In genomic region chr12:48390026-48390425, GRCh38 we compare ENCODE assay signal across 28 cellular contexts.
"Had no signal": no experiment of that assay in that cellular context is flagged by ENCODE, and none has a peak within 500 bp of the region (broad histone marks: within the 10 kb centered on the region; RNA-seq: fewer than 3 reads in every experiment).

No MANE protein-coding gene starts in this region.

- H3K27me3 Mint-ChIP-seq: activated naive CD4-positive, alpha-beta T cell treated with anti-CD3 and anti-CD28 coated beads, Interleukin-2, amount 50 U/mL, for 24 hours had no signal

- H3K4me3 Mint-ChIP-seq: activated CD4-positive, alpha-beta memory T cell treated with anti-CD3 and anti-CD28 coated beads, Interleukin-2, amount 10 ng/mL, durations not matched to agents 7 days and 5 days; activated CD4-positive, alpha-beta T cell treated with anti-CD3 and anti-CD28 coated beads, Interleukin-2, amount 10 ng/mL, durations not matched to agents 7 days and 5 days; activated naive CD4-positive, alpha-beta T cell treated with anti-CD3 and anti-CD28 coated beads, Interleukin-2, amount 50 U/mL, for 24 hours; activated naive CD8-positive, alpha-beta T cell treated with anti-CD3 and anti-CD28 coated beads, Interleukin-2, amount 50 U/mL, for 24 hours; dendritic cell treated with granulocyte-macrophage colony-stimulating factor and Interleukin-4, amounts not matched to agents 40 ng/mL and 50 ng/mL, for 4 days; natural killer cell treated with Interleukin-12 subunit alpha and Interleukin-12 subunit beta and Interleukin-15 and Interleukin-18, amount 100 ng/mL, for 72 hours; stimulated activated naive B cell treated with anti-CD40 and anti-IgM and Interleukin-4, amounts not matched to agents 10 μg/mL and 1 μg/mL and 100 μg/mL, for 72 hours had no signal

- H3K27me3 ChIP-seq: body of pancreas, esophagus squamous epithelium, left lung, sigmoid colon, stomach, thyroid gland, upper lobe of left lung, vagina had no signal

- H3K4me3 ChIP-seq: body of pancreas, esophagus squamous epithelium, left lung, mucosa of descending colon, sigmoid colon, stomach, thyroid gland, upper lobe of left lung, vagina had no signal

- H3K9me3 ChIP-seq: body of pancreas, esophagus squamous epithelium, left lung, mucosa of descending colon, sigmoid colon, stomach, thyroid gland, upper lobe of left lung, vagina had no signal

- H3K27ac ChIP-seq: body of pancreas, esophagus squamous epithelium, left lung, stomach, thyroid gland, upper lobe of left lung, vagina, WERI-Rb-1 had no signal

- H3K36me3 ChIP-seq: esophagus squamous epithelium, left lung, sigmoid colon, stomach, thyroid gland, upper lobe of left lung, vagina, WERI-Rb-1 had no signal

- ATAC-seq: activated CD4-positive, CD25-positive, alpha-beta regulatory T cell treated with anti-CD3 and anti-CD28 coated beads, Interleukin-2, amount 50 U/mL, for 24 hours; activated naive CD8-positive, alpha-beta T cell treated with anti-CD3 and anti-CD28 coated beads, Interleukin-2, amount 50 U/mL, for 24 hours; body of pancreas; mucosa of descending colon; natural killer cell treated with Interleukin-12 subunit alpha and Interleukin-12 subunit beta and Interleukin-15 and Interleukin-18, amount 100 ng/mL, for 72 hours; stimulated activated naive B cell treated with anti-CD40 and anti-IgM and Interleukin-4, amounts not matched to agents 10 μg/mL and 1 μg/mL and 100 μg/mL, for 72 hours had no signal

- H3K9me3 Mint-ChIP-seq: activated CD4-positive, alpha-beta memory T cell treated with anti-CD3 and anti-CD28 coated beads, Interleukin-2, amount 10 ng/mL, durations not matched to agents 7 days and 5 days; activated CD4-positive, alpha-beta T cell treated with anti-CD3 and anti-CD28 coated beads, Interleukin-2, amount 10 ng/mL, durations not matched to agents 7 days and 5 days; activated naive CD8-positive, alpha-beta T cell treated with anti-CD3 and anti-CD28 coated beads, Interleukin-2, amount 50 U/mL, for 24 hours; activated T-helper 2 cell treated with anti-CD3 and anti-CD28 coated beads, Interferon-gamma antibody, Interleukin-2, Interleukin-4, amounts not matched to agents 10 μg/mL and 5 μg/mL and 100 μg/mL, durations not matched to agents 14 hours and 24 hours and 36 hours; dendritic cell treated with granulocyte-macrophage colony-stimulating factor and Interleukin-4, amounts not matched to agents 40 ng/mL and 50 ng/mL, for 4 days had no signal

- H3K36me3 Mint-ChIP-seq: stimulated activated naive B cell treated with anti-CD40 and anti-IgM and Interleukin-4, amounts not matched to agents 10 μg/mL and 1 μg/mL and 100 μg/mL, for 72 hours had no signal

- H3K4me1 ChIP-seq: body of pancreas, left lung, thyroid gland had no signal

- H3K4me1 Mint-ChIP-seq: activated CD4-positive, alpha-beta memory T cell treated with anti-CD3 and anti-CD28 coated beads, Interleukin-2, amount 10 ng/mL, durations not matched to agents 7 days and 5 days; activated CD4-positive, alpha-beta T cell treated with anti-CD3 and anti-CD28 coated beads, Interleukin-2, amount 10 ng/mL, durations not matched to agents 7 days and 5 days; activated naive CD4-positive, alpha-beta T cell treated with anti-CD3 and anti-CD28 coated beads, Interleukin-2, amount 50 U/mL, for 24 hours; activated naive CD8-positive, alpha-beta T cell treated with anti-CD3 and anti-CD28 coated beads, Interleukin-2, amount 50 U/mL, for 24 hours; stimulated activated naive B cell treated with anti-CD40 and anti-IgM and Interleukin-4, amounts not matched to agents 10 μg/mL and 1 μg/mL and 100 μg/mL, for 72 hours had no signal

- DNase-seq: activated CD4-positive, alpha-beta memory T cell treated with anti-CD3 and anti-CD28 coated beads, Interleukin-2, amount 10 ng/mL, durations not matched to agents 7 days and 5 days; activated CD4-positive, alpha-beta T cell treated with anti-CD3 and anti-CD28 coated beads, Interleukin-2, amount 10 ng/mL, durations not matched to agents 7 days and 5 days; activated naive CD8-positive, alpha-beta T cell treated with anti-CD3 and anti-CD28 coated beads, Interleukin-2, amount 50 U/mL, for 24 hours; activated T-cell treated with anti-CD3 and anti-CD28 coated beads, Interleukin-2, amount 50 U/mL, for 48 hours; amygdala; body of pancreas; effector CD4-positive, alpha-beta T cell; esophagus squamous epithelium; kidney glomerular epithelial cell; left lung; mucosa of descending colon; sigmoid colon; small intestine; stimulated activated CD4-positive, alpha-beta T cell treated with anti-CD3 and anti-CD28 coated beads, Interleukin-15, amount 100 ng/mL, for 24 hours; stimulated activated CD4-positive, alpha-beta T cell treated with anti-CD3 and anti-CD28 coated beads, Interleukin-2, amount 100 ng/mL, for 24 hours; stimulated activated naive B cell treated with anti-CD40 and anti-IgM and Interleukin-4, amounts not matched to agents 10 μg/mL and 1 μg/mL and 100 μg/mL, for 72 hours; stomach; thyroid gland; upper lobe of left lung; WERI-Rb-1 had no signal

- H3K27ac Mint-ChIP-seq: activated CD4-positive, alpha-beta memory T cell treated with anti-CD3 and anti-CD28 coated beads, Interleukin-2, amount 10 ng/mL, durations not matched to agents 7 days and 5 days; activated CD4-positive, alpha-beta T cell treated with anti-CD3 and anti-CD28 coated beads, Interleukin-2, amount 10 ng/mL, durations not matched to agents 7 days and 5 days; activated naive CD4-positive, alpha-beta T cell treated with anti-CD3 and anti-CD28 coated beads, Interleukin-2, amount 50 U/mL, for 24 hours; activated naive CD8-positive, alpha-beta T cell treated with anti-CD3 and anti-CD28 coated beads, Interleukin-2, amount 50 U/mL, for 24 hours; activated T-helper 2 cell treated with anti-CD3 and anti-CD28 coated beads, Interferon-gamma antibody, Interleukin-2, Interleukin-4, amounts not matched to agents 10 μg/mL and 5 μg/mL and 100 μg/mL, durations not matched to agents 14 hours and 24 hours and 36 hours; dendritic cell treated with granulocyte-macrophage colony-stimulating factor and Interleukin-4, amounts not matched to agents 40 ng/mL and 50 ng/mL, for 4 days; natural killer cell treated with Interleukin-12 subunit alpha and Interleukin-12 subunit beta and Interleukin-15 and Interleukin-18, amount 100 ng/mL, for 72 hours; stimulated activated naive B cell treated with anti-CD40 and anti-IgM and Interleukin-4, amounts not matched to agents 10 μg/mL and 1 μg/mL and 100 μg/mL, for 72 hours had no signal

- FAIRE-seq: frontal cortex, small intestine, TTC549 had no signal
